Comparison of ENCODE assay signal across 8 cellular contexts in the genomic region with DNA sequence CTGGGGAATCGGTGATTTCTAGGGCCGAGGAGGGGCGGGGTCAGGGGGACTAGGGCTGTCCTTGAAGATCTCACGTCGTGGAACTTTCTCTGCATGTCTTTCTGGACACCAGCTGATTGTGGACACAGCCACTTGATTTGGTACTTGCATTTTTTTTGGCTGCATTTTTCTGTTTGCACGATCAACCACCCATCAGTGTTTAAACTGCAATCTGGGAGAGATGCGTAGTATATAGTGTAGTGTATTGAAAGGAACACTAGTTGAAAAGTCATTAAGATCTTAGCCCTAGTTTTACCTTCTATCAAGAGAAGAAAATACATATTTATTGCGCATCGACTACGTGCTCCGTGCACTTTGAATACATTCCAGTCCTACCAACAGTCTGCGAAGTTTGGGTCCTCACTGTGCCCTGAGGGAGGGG. TPM values are rescaled to one million over a fixed set of nuclear protein-coding genes. Genes with fewer than 3 reads are reported as not detected.
DNase-seq lines count a peak whose midpoint lies in the region; ATAC-seq and TF ChIP-seq lines count a peak whose summit lies in the region.

No MANE protein-coding gene starts in this region.

- no peaks in the 10 kb centered on the region for H3K36me3 ChIP-seq in skeletal muscle satellite cell (ENCODE audit: insufficient read depth, low read length)

- no peaks in the 10 kb centered on the region for H3K27me3 ChIP-seq in skeletal muscle satellite cell (ENCODE audit: control insufficient read depth, insufficient read depth, low read length)

- H3K4me2 ChIP-seq in skeletal muscle satellite cell (ENCODE audit: low read length), result peak overlapping the region; percentile 93

- CTCF ChIA-PET in HEK293T (lab: Yijun Ruan, JAX), result interaction anchor here (1.0 to 3.2 kb wide), 3 partner anchors 11 to 320 kb away, joined by 3 to 26 read pairs (median 3); no protein-coding TSS in a partner anchor

- peak; percentile 80 to 85 for DNase-seq in activated CD4-positive, alpha-beta T cell treated with anti-CD3 and anti-CD28 coated beads, Interleukin-2, amount 50 U/mL, for 48 hours
- DNase-seq in foreskin fibroblast (no peak), amniotic stem cell (lab: John Stamatoyannopoulos, UW) (no peak), HEK293T (ENCODE audit: extremely low spot score) (no peak)

- POLR2A ChIA-PET in HEK293T (lab: Yijun Ruan, JAX), result interaction anchor here (0.8 to 2.2 kb wide), 20 partner anchors 9 to 469 kb away, joined by 3 to 24 read pairs (median 4); partner anchors contain the start of gene CALHM5

- peak overlapping the region; percentile 88 for H3K9ac ChIP-seq in skeletal muscle satellite cell (ENCODE audit: low read depth, low read length)

- no peak for TF ChIP-seq CTCF in foreskin fibroblast (IDR thresholded peaks at IDR 0.05; ENCODE audit: low read depth, low read length)

- H3K4me3 ChIP-seq in foreskin fibroblast (ENCODE audit: low read depth in 1 of 2, low read length in 2 of 2) (peak overlapping the region; percentile 70 to 80), skeletal muscle satellite cell (ENCODE audit: low read length) (peak overlapping the region; percentile 92)

- peaks cover 12% of the 10 kb centered on the region for H3K4me1 ChIP-seq in skeletal muscle satellite cell (ENCODE audit: control insufficient read depth, insufficient read depth, low read length)

- H3K9me3 ChIP-seq in skeletal muscle satellite cell (replicated peaks; ENCODE audit: low read length), result no peaks in the 10 kb centered on the region

- ATAC-seq in HG03097 (IDR thresholded peaks at IDR 0.05; ENCODE audit: low FRiP score, unreplicated experiment) (peak; percentile 0), GM18909 (IDR thresholded peaks at IDR 0.05; ENCODE audit: poor library complexity, unreplicated experiment) (no peak), GM21447 (IDR thresholded peaks at IDR 0.05; ENCODE audit: unreplicated experiment) (no peak)

TF ChIP-seq in HEK293T, 16 proteins besides CTCF, POLR2A, EP300 and RAD21:
- TF ChIP-seq BHLHE40 (IDR thresholded peaks at IDR 0.05; ENCODE audit: borderline replicate concordance), result no peak
- TF ChIP-seq FOXA1 (IDR thresholded peaks at IDR 0.05), result no peak
- TF ChIP-seq SUZ12 (IDR thresholded peaks at IDR 0.05), result no peak

RNA-seq across cellular contexts. Expression of gene NT5DC1, which starts 0.7 kb away (rescaled TPM):
- total RNA-seq in skeletal muscle satellite cell (2012; rRNA removed), result 3.9 and 4.1 TPM in 2 replicates

RNA-seq across cellular contexts. Expression of gene COL10A1, which starts 24.6 kb away (rescaled TPM):
- 15.5 TPM in 1 of 2 replicates, not detected in the other for total RNA-seq in skeletal muscle satellite cell (2012; rRNA removed)

RNA-seq across cellular contexts. Expression of gene FRK, which starts 40.6 kb away (rescaled TPM):
- total RNA-seq in skeletal muscle satellite cell (2012; rRNA removed), result under 0.01 and 0.66 TPM in 2 replicates

Comparison
In these comparisons a context has a peak if more than half of its experiments do, and no peak if none do; other contexts are left out.
1. DNase-seq: peak in activated CD4-positive, alpha-beta T cell treated with anti-CD3 and anti-CD28 coated beads, Interleukin-2, amount 50 U/mL, for 48 hours (2 of 2); none in foreskin fibroblast (0 of 2), amniotic stem cell (single experiment) and HEK293T (single experiment).